In genomic region chr17:50386451-50386994, GRCh38 we compare ENCODE assay signal across 1 cellular context.
TF ChIP-seq lines count a peak whose summit lies in the region.

No MANE protein-coding gene starts in this region.

TF ChIP-seq in A549, 52 proteins besides CTCF, POLR2A, EP300 and RAD21 (continued from another document):
- no peak for TF ChIP-seq CEBPB (IDR thresholded peaks at IDR 0.05)
